In the genomic region with DNA sequence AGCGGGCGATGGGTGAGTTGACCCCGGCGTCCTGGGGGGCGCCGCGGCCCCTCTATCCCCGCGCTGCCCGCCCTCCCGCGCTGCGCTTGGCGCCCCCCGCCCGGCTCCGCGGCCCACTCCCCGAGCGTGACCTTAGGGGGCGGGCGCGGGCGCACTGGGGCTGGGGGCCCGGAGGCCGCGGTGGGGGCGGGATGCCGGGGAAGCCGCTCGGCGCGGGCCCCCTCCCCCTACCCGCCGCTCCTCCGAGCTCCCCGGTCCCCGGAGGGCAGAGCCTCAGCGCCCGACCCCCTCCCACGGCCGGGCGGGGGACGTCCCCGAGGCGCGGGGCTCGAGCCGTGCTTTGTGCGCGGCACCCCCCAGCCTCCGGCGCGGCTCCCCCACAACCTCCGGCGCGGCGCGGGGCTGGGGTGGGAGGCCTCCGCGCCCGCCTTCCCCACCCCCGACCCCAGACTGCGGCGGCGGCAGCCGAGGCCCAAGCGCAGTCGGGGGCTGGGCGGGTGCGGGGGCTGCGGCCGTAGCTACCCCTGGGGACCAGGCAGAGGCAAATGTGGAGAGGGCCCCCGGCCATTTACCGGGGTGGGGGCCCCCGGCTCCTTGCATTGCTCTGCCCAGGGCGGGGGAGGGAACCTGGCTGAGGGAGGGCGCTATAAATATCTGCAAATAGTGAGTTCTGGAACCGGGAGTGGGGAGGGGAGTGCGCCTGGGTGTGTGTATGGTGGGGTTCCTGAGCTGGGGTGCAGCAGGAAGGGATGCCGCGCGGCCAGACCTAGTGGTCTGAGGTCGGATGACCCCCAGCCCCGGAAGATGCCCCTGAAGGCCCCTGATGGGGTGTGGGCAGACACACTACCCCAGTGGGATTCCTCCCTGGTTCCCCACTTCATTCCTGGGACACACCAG, we compare ENCODE assay signal across 9 cellular contexts. TPM values are rescaled to one million over a fixed set of nuclear protein-coding genes. Genes with fewer than 3 reads are reported as not detected.
DNase-seq lines count a peak whose midpoint lies in the region; ATAC-seq, FAIRE-seq and TF ChIP-seq lines count a peak whose summit lies in the region.
"Had no signal": no experiment of that assay in that cellular context is flagged by ENCODE, and none has a peak within 500 bp of the region (broad histone marks: within the 10 kb centered on the region; RNA-seq: fewer than 3 reads in every experiment).

No MANE protein-coding gene starts in this region.

- no peak for FAIRE-seq in astrocyte (lab: Jason Lieb, UNC)

- H3K4me2 ChIP-seq in astrocyte (ENCODE audit: low read length), result peak overlapping the region; percentile 70

- ATAC-seq in lower lobe of right lung, result peak in 1 of 2 donors; percentile 3
- no peak for ATAC-seq in upper lobe of left lung (ENCODE audit: low FRiP score in 2 of 2)

- POLR2A ChIA-PET in activated CD4-positive, alpha-beta memory T cell treated with anti-CD3 and anti-CD28 coated beads for 36 hours (lab: Charles Lee), result no interaction called here
- POLR2A ChIA-PET in activated CD4-positive, alpha-beta memory T cell treated with anti-CD3 and anti-CD28 coated beads, Interleukin-2, amount 10 ng/mL, durations not matched to agents 7 days and 5 days (lab: Charles Lee), result no interaction called here

- no peak overlapping the region for H3K9ac ChIP-seq in astrocyte (ENCODE audit: low read length)

- H3K36me3 Mint-ChIP-seq in activated CD4-positive, alpha-beta memory T cell treated with anti-CD3 and anti-CD28 coated beads for 36 hours, result no peaks in the 10 kb centered on the region
- H3K36me3 Mint-ChIP-seq in activated CD4-positive, alpha-beta memory T cell treated with anti-CD3 and anti-CD28 coated beads, Interleukin-2, amount 10 ng/mL, durations not matched to agents 7 days and 5 days (ENCODE audit: low read depth), result no peaks in the 10 kb centered on the region
- H3K36me3 Mint-ChIP-seq in astrocyte (ENCODE audit: low read depth, unreplicated experiment), result peaks cover 3% of the 10 kb centered on the region
- no peaks in the 10 kb centered on the region; the same call in 1 of the 2 replicates for H3K36me3 Mint-ChIP-seq in HFFc6 (ENCODE audit: low read depth)

- intact Hi-C loops in activated CD4-positive, alpha-beta memory T cell treated with anti-CD3 and anti-CD28 coated beads for 36 hours (cut with micrococcal nuclease), result no loop called here
- intact Hi-C loops in lower lobe of right lung (cut with DNase I), result no loop called here

- H3K27ac ChIP-seq in astrocyte (ENCODE audit: low read depth, low read length) (no peak overlapping the region), lower lobe of right lung (peak overlapping the region; percentile 72), upper lobe of left lung (peak overlapping the region; percentile 44 to 86 (median 66))

- H3K4me3 Mint-ChIP-seq in activated CD4-positive, alpha-beta memory T cell treated with anti-CD3 and anti-CD28 coated beads for 36 hours, result peak overlapping the region; percentile 29
- no peak overlapping the region for H3K4me3 Mint-ChIP-seq in activated CD4-positive, alpha-beta memory T cell treated with anti-CD3 and anti-CD28 coated beads, Interleukin-2, amount 10 ng/mL, durations not matched to agents 7 days and 5 days
- H3K4me3 Mint-ChIP-seq in astrocyte (ENCODE audit: unreplicated experiment) (peak overlapping the region; percentile 84), HFFc6 (no peak overlapping the region)

- DNase-seq in activated CD4-positive, alpha-beta memory T cell treated with anti-CD3 and anti-CD28 coated beads for 36 hours, result no peak
- DNase-seq in activated CD4-positive, alpha-beta memory T cell treated with anti-CD3 and anti-CD28 coated beads, Interleukin-2, amount 10 ng/mL, durations not matched to agents 7 days and 5 days, result no peak
- DNase-seq in astrocyte (ENCODE audit: low read depth) (no peak), lower lobe of right lung (no peak), upper lobe of left lung (peak in 1 of 2 donors; percentile 83), HFFc6 (no peak), COR-L47 (lab: John Stamatoyannopoulos, UW) (no peak), DMS79 treated with DMSO at 0.1 percent for 48 hours (lab: John Stamatoyannopoulos, UW) (no peak)

- H3K79me2 ChIP-seq in astrocyte (ENCODE audit: insufficient read depth, low read length), result no peaks in the 10 kb centered on the region

- H3K9me3 Mint-ChIP-seq in activated CD4-positive, alpha-beta memory T cell treated with anti-CD3 and anti-CD28 coated beads for 36 hours, result no peaks in the 10 kb centered on the region
- H3K9me3 Mint-ChIP-seq in activated CD4-positive, alpha-beta memory T cell treated with anti-CD3 and anti-CD28 coated beads, Interleukin-2, amount 10 ng/mL, durations not matched to agents 7 days and 5 days, result no peaks in the 10 kb centered on the region
- H3K9me3 Mint-ChIP-seq in astrocyte (ENCODE audit: unreplicated experiment) (no peaks in the 10 kb centered on the region), HFFc6 (no peaks in the 10 kb centered on the region)
- H3K9me3 Mint-ChIP-seq: activated naive CD4-positive, alpha-beta T cell treated with anti-CD3 and anti-CD28 coated beads, Interleukin-2, amount 50 U/mL, for 72 hours had no signal

- H3K27ac Mint-ChIP-seq in activated CD4-positive, alpha-beta memory T cell treated with anti-CD3 and anti-CD28 coated beads for 36 hours, result no peak overlapping the region
- H3K27ac Mint-ChIP-seq in activated CD4-positive, alpha-beta memory T cell treated with anti-CD3 and anti-CD28 coated beads, Interleukin-2, amount 10 ng/mL, durations not matched to agents 7 days and 5 days, result no peak overlapping the region
- H3K27ac Mint-ChIP-seq in astrocyte (ENCODE audit: unreplicated experiment), result no peak overlapping the region
- H3K27ac Mint-ChIP-seq in HFFc6, result no peak overlapping the region
- H3K27ac Mint-ChIP-seq: activated naive CD4-positive, alpha-beta T cell treated with anti-CD3 and anti-CD28 coated beads, Interleukin-2, amount 50 U/mL, for 72 hours had no signal

- H3K27me3 ChIP-seq in astrocyte (ENCODE audit: insufficient read depth, low read length) (peaks cover 21% of the 10 kb centered on the region), lower lobe of right lung (ENCODE audit: low read depth) (peaks cover 28% of the 10 kb centered on the region), upper lobe of left lung (peaks cover 0 to 22% (median 10%) of the 10 kb centered on the region in 4 donors)

- H3K27me3 Mint-ChIP-seq in activated CD4-positive, alpha-beta memory T cell treated with anti-CD3 and anti-CD28 coated beads for 36 hours, result peaks cover 36% of the 10 kb centered on the region
- H3K27me3 Mint-ChIP-seq in activated CD4-positive, alpha-beta memory T cell treated with anti-CD3 and anti-CD28 coated beads, Interleukin-2, amount 10 ng/mL, durations not matched to agents 7 days and 5 days, result peaks cover 51% of the 10 kb centered on the region
- H3K27me3 Mint-ChIP-seq in astrocyte (ENCODE audit: low read depth, unreplicated experiment) (peaks cover 20% of the 10 kb centered on the region), HFFc6 (ENCODE audit: insufficient read depth) (peaks cover 38% of the 10 kb centered on the region)

- CTCF ChIA-PET in activated CD4-positive, alpha-beta memory T cell treated with anti-CD3 and anti-CD28 coated beads for 36 hours (lab: Charles Lee), result interaction anchor here (1.4 kb wide), 1 partner anchor 71 kb away, joined by 3 read pairs; no protein-coding TSS in a partner anchor
- CTCF ChIA-PET in activated CD4-positive, alpha-beta memory T cell treated with anti-CD3 and anti-CD28 coated beads, Interleukin-2, amount 10 ng/mL, durations not matched to agents 7 days and 5 days (lab: Charles Lee), result no interaction called here

- no peak for TF ChIP-seq CTCF in astrocyte (IDR thresholded peaks at IDR 0.05; ENCODE audit: insufficient read depth, low read depth, low read length)
- no peak for TF ChIP-seq CTCF in lower lobe of right lung (IDR thresholded peaks at IDR 0.05)
- TF ChIP-seq CTCF in upper lobe of left lung (IDR thresholded peaks at IDR 0.05), result no peak
- TF ChIP-seq CTCF in HFFc6 (IDR thresholded peaks at IDR 0.05), result no peak

- TF ChIP-seq POLR2A in upper lobe of left lung (IDR thresholded peaks at IDR 0.05), result no peak

- H3K4me1 ChIP-seq in astrocyte (ENCODE audit: insufficient read depth, low read length), result peaks cover 4% of the 10 kb centered on the region
- H3K4me1 ChIP-seq in lower lobe of right lung, result peaks cover 15% of the 10 kb centered on the region
- peaks cover 8 to 48% (median 11%) of the 10 kb centered on the region in 4 donors for H3K4me1 ChIP-seq in upper lobe of left lung

- H2AFZ ChIP-seq in astrocyte (ENCODE audit: low read depth, low read length), result no peak overlapping the region

- 0 to 1% methylated on average over 6 to 19 of the region's 85 CpGs for WGBS in upper lobe of left lung, 2 donors

- no peak for TF ChIP-seq EP300 in upper lobe of left lung (IDR thresholded peaks at IDR 0.05)

- H3K4me3 ChIP-seq in astrocyte (ENCODE audit: insufficient read depth, low read depth, low read length) (no peak overlapping the region), lower lobe of right lung (peak overlapping the region; percentile 52), upper lobe of left lung (peak overlapping the region; percentile 19 to 61 (median 55))

- no peaks in the 10 kb centered on the region for H4K20me1 ChIP-seq in astrocyte (ENCODE audit: insufficient read depth, low read length)

- H3K36me3 ChIP-seq in astrocyte (ENCODE audit: insufficient read depth, low read length) (no peaks in the 10 kb centered on the region), lower lobe of right lung (no peaks in the 10 kb centered on the region), upper lobe of left lung (no peaks in the 10 kb centered on the region)

- no peaks in the 10 kb centered on the region for H3K9me3 ChIP-seq in astrocyte (ENCODE audit: insufficient read depth, low read depth, low read length)
- no peaks in the 10 kb centered on the region for H3K9me3 ChIP-seq in lower lobe of right lung
- H3K9me3 ChIP-seq in upper lobe of left lung, result no peaks in the 10 kb centered on the region

- peaks cover 19% of the 10 kb centered on the region for H3K4me1 Mint-ChIP-seq in activated CD4-positive, alpha-beta memory T cell treated with anti-CD3 and anti-CD28 coated beads for 36 hours (ENCODE audit: low read depth)
- peaks cover 6% of the 10 kb centered on the region for H3K4me1 Mint-ChIP-seq in activated CD4-positive, alpha-beta memory T cell treated with anti-CD3 and anti-CD28 coated beads, Interleukin-2, amount 10 ng/mL, durations not matched to agents 7 days and 5 days
- H3K4me1 Mint-ChIP-seq in astrocyte (ENCODE audit: low read depth, unreplicated experiment), result peaks cover 6% of the 10 kb centered on the region
- H3K4me1 Mint-ChIP-seq in HFFc6 (ENCODE audit: low read depth), result no peaks in the 10 kb centered on the region

RNA-seq across cellular contexts. Expression of a gene that starts 1.0 kb away (rescaled TPM):
- under 1 TPM in 1 of 2 experiments, not detected in 1; 0.05 TPM for total RNA-seq in activated CD4-positive, alpha-beta memory T cell treated with anti-CD3 and anti-CD28 coated beads for 36 hours
- under 1 TPM; 0.55 to 0.83 TPM for total RNA-seq in activated CD4-positive, alpha-beta memory T cell treated with anti-CD3 and anti-CD28 coated beads, Interleukin-2, amount 10 ng/mL, durations not matched to agents 7 days and 5 days
- total RNA-seq in astrocyte (7.9 and 9.7 TPM in 2 replicates), lower lobe of right lung (41.5 TPM), upper lobe of left lung (10 to 100 TPM in 5 of 6 donors, 1 to 10 TPM in 1; 5.2 to 45.0 (median 26.0) TPM)
- total RNA-seq in HFFc6 (2021; fragmentation: NEBNext Ultra II Directional; extraction: Animal tissue kit (Norgen Biotek cat#: 25700)), result not detected

RNA-seq across cellular contexts. Expression of a gene that starts 44.3 kb away (rescaled TPM):
- total RNA-seq in activated CD4-positive, alpha-beta memory T cell treated with anti-CD3 and anti-CD28 coated beads for 36 hours, result 10 to 100 TPM; 40.3 to 43.1 TPM
- 10 to 100 TPM; 32.4 to 32.6 TPM for total RNA-seq in activated CD4-positive, alpha-beta memory T cell treated with anti-CD3 and anti-CD28 coated beads, Interleukin-2, amount 10 ng/mL, durations not matched to agents 7 days and 5 days
- total RNA-seq in astrocyte, result 34.2 and 35.6 TPM in 2 replicates
- 27.7 TPM for total RNA-seq in lower lobe of right lung
- 10 to 100 TPM; 10.5 to 35.3 (median 25.6) TPM for total RNA-seq in upper lobe of left lung
- total RNA-seq in HFFc6 (2021; fragmentation: NEBNext Ultra II Directional; extraction: Animal tissue kit (Norgen Biotek cat#: 25700)), result 10 to 100 TPM; 26.4 to 32.8 (median 28.7) TPM

RNA-seq across cellular contexts. Expression of a gene that starts 58.2 kb away (rescaled TPM):
- 10 to 100 TPM; 17.2 to 21.1 TPM for total RNA-seq in activated CD4-positive, alpha-beta memory T cell treated with anti-CD3 and anti-CD28 coated beads for 36 hours
- total RNA-seq in activated CD4-positive, alpha-beta memory T cell treated with anti-CD3 and anti-CD28 coated beads, Interleukin-2, amount 10 ng/mL, durations not matched to agents 7 days and 5 days, result 10 to 100 TPM; 25.0 to 27.5 TPM
- 13.4 and 13.8 TPM in 2 replicates for total RNA-seq in astrocyte
- 27.2 TPM for total RNA-seq in lower lobe of right lung
- 10 to 100 TPM; 15.4 to 34.6 (median 25.9) TPM for total RNA-seq in upper lobe of left lung
- 10 to 100 TPM; 16.0 to 21.2 (median 17.8) TPM for total RNA-seq in HFFc6 (2021; fragmentation: NEBNext Ultra II Directional; extraction: Animal tissue kit (Norgen Biotek cat#: 25700))

Comparison
In these comparisons a context has a peak if more than half of its experiments do, and no peak if none do; other contexts are left out.
1. H3K4me3 Mint-ChIP-seq: peak in activated CD4-positive, alpha-beta memory T cell treated with anti-CD3 and anti-CD28 coated beads for 36 hours (single experiment) and astrocyte (single experiment); none in activated CD4-positive, alpha-beta memory T cell treated with anti-CD3 and anti-CD28 coated beads, Interleukin-2, amount 10 ng/mL, durations not matched to agents 7 days and 5 days (single experiment) and HFFc6 (single experiment).